Comparison of ENCODE assay signal across 8 cellular contexts in the genomic region with DNA sequence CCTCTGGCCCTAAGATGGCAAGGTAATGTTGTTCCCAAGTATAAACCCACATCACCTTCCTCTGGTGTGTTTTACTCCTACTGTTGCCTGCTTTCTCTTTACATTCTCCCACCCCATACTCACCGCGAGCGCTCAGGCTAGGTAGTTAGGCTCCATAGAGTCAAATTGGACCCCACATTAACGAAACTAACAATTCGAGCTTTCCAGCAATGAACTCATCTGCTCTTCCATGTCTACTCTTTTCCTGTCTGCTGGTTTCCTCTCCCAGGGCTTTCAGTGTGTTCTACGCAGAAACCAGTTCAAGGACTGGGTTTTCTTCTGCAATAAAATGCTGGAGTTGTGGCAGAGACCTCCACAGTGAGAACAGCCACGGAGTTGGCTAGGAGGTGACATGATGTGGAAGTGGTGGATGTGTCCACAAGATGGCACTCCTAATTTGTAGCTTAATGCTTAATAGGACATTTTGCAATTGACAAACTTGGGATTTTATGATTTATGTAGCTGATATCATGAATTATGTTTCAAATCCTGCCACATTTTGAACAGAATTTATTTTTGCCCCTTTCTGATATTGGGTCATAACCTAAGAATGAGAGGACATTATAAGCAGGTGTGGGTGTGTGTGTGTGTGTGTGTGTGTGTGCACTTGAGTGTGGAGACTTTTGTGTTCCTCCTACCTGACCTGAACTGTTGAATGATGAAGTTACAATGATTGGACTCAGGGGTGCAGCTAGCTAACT. TPM values are rescaled to one million over a fixed set of nuclear protein-coding genes. Genes with fewer than 3 reads are reported as not detected.
DNase-seq lines count a peak whose midpoint lies in the region; ATAC-seq and TF ChIP-seq lines count a peak whose summit lies in the region.

No MANE protein-coding gene starts in this region.

- H3K18ac ChIP-seq in mesendoderm (ENCODE audit: low read length) = no peak overlapping the region

- TF ChIP-seq CTCF in DND-41 (IDR thresholded peaks at IDR 0.05; ENCODE audit: borderline replicate concordance, extremely low read depth, low read length, poor library complexity, severe bottlenecking) (peak; percentile 66), brain microvascular endothelial cell (IDR thresholded peaks at IDR 0.05; ENCODE audit: low read depth, low read length, missing control alignments) (peak; percentile 67)

- H2AFZ ChIP-seq in DND-41 (ENCODE audit: low read depth, low read length) = no peak overlapping the region

- peaks cover 18% of the 10 kb centered on the region for H4K20me1 ChIP-seq in DND-41 (ENCODE audit: insufficient read depth, low read length)

- peaks cover 16% of the 10 kb centered on the region for H3K79me1 ChIP-seq in mesendoderm (ENCODE audit: low read length)

- no peak overlapping the region for H2BK120ac ChIP-seq in mesendoderm (ENCODE audit: low read depth, low read length)

- in situ Hi-C loops in brain microvascular endothelial cell (cut with HindIII; ENCODE audit: low pct_ligation_motif_present, low sequenced_read_pairs) = no loop called here

- peaks cover 37% of the 10 kb centered on the region for H3K4me1 ChIP-seq in DND-41 (ENCODE audit: insufficient read depth, low read length)
- H3K4me1 ChIP-seq in mesendoderm (ENCODE audit: control insufficient read depth, low read depth, low read length) = peaks cover 9% of the 10 kb centered on the region

- no peak overlapping the region for H3K56ac ChIP-seq in mesendoderm (ENCODE audit: low read length)

- H3K23ac ChIP-seq in mesendoderm (ENCODE audit: low read length) = no peak overlapping the region

- H4K8ac ChIP-seq in mesendoderm (ENCODE audit: low read depth, low read length) = no peak overlapping the region

- H2AK5ac ChIP-seq in mesendoderm (ENCODE audit: low read length) = no peak overlapping the region

- ATAC-seq in DND-41 (ENCODE audit: insufficient read depth, low read depth) (no peak), HG03520 (IDR thresholded peaks at IDR 0.05; ENCODE audit: unreplicated experiment) (no peak)

- no peak overlapping the region for H3K9ac ChIP-seq in DND-41 (ENCODE audit: low read depth, low read length)
- H3K9ac ChIP-seq in mesendoderm (ENCODE audit: low read length) = no peak overlapping the region

- H3K79me2 ChIP-seq in DND-41 (ENCODE audit: insufficient read depth, low read length) (peaks cover 55% of the 10 kb centered on the region), mesendoderm (ENCODE audit: control insufficient read depth, insufficient read depth, low read length) (peaks cover 20% of the 10 kb centered on the region)

- no peak overlapping the region for H3K27ac ChIP-seq in DND-41 (ENCODE audit: low read length)
- H3K27ac ChIP-seq in brain microvascular endothelial cell = no peak overlapping the region
- no peak overlapping the region for H3K27ac ChIP-seq in mesendoderm (ENCODE audit: low read depth, low read length)

- no peaks in the 10 kb centered on the region for H3K27me3 ChIP-seq in DND-41 (ENCODE audit: insufficient read depth, low read length, poor library complexity)
- H3K27me3 ChIP-seq in brain microvascular endothelial cell (replicated peaks) = no peaks in the 10 kb centered on the region
- H3K27me3 ChIP-seq in mesendoderm (ENCODE audit: insufficient read depth, low read length, poor library complexity) = peaks cover 1% of the 10 kb centered on the region

- DNase-seq in A172 (ENCODE audit: low spot score) (peak; percentile 28), DND-41 (peak; percentile 19), NCI-H748 (lab: John Stamatoyannopoulos, UW; ENCODE audit: unreplicated experiment) (peak; percentile 7), brain microvascular endothelial cell (peak; percentile 18), mesendoderm (peak; percentile 26), T1000 (lab: John Stamatoyannopoulos, UW) (no peak)
- no peak for DNase-seq in activated naive CD4-positive, alpha-beta T cell treated with anti-CD3 and anti-CD28 coated beads, Interleukin-2, amount 50 U/mL, for 16 hours

- H3K4me3 ChIP-seq in DND-41 (ENCODE audit: low read depth in 1 of 2, low read length in 2 of 2) (0 out of 4 replicates have a peak overlapping the region, but pooled peaks of 1 of the 2 experiments have one; percentile 83), brain microvascular endothelial cell (ENCODE audit: low read depth, low read length) (no peak overlapping the region), mesendoderm (ENCODE audit: low read length) (no peak overlapping the region)

- H2BK15ac ChIP-seq in mesendoderm (replicated peaks; ENCODE audit: low read depth) = no peak overlapping the region

- no peak overlapping the region for H2BK5ac ChIP-seq in mesendoderm (ENCODE audit: low read length)

- no peak overlapping the region for H4K5ac ChIP-seq in mesendoderm (ENCODE audit: low read length)

- WGBS in mesendoderm (ENCODE audit: extremely low coverage, insufficient coverage, low lambda C conversion rate) = no CpG with 5 or more reads among the region's 7 CpGs

- H3K36me3 ChIP-seq in DND-41 (ENCODE audit: insufficient read depth, low read length) (peaks cover 12% of the 10 kb centered on the region), brain microvascular endothelial cell (replicated peaks) (no peaks in the 10 kb centered on the region), mesendoderm (ENCODE audit: control insufficient read depth, insufficient read depth, low read length) (no peaks in the 10 kb centered on the region)

- H3K4ac ChIP-seq in mesendoderm (ENCODE audit: low read depth, low read length) = no peak overlapping the region

- H3K4me2 ChIP-seq in DND-41 (ENCODE audit: insufficient read depth, low read length) = peak overlapping the region; percentile 83
- H3K4me2 ChIP-seq in mesendoderm (ENCODE audit: low read length) = no peak overlapping the region

- no peaks in the 10 kb centered on the region for H3K9me3 ChIP-seq in DND-41 (ENCODE audit: insufficient read depth, low read length, severe bottlenecking)

RNA-seq across cellular contexts. Expression of a gene that starts 2.2 kb away (rescaled TPM):
- 79.5 and 109 TPM in 2 replicates for total RNA-seq in A172 (2014; rRNA removed; shearing (Covaris generic))
- 88.1 TPM for polyA plus RNA-seq in mesendoderm (2013, experiment 1 of 2)
- 82.3 TPM for polyA plus RNA-seq in mesendoderm (2013, experiment 2 of 2)

RNA-seq across cellular contexts. Expression of a gene that starts 50.0 kb away (rescaled TPM):
- total RNA-seq in A172 (2014; rRNA removed; shearing (Covaris generic)) = 2.3 and 2.9 TPM in 2 replicates
- not detected for polyA plus RNA-seq in mesendoderm (2013, experiment 1 of 2)
- not detected for polyA plus RNA-seq in mesendoderm (2013, experiment 2 of 2)

RNA-seq across cellular contexts. Expression of a gene that starts 57.0 kb away (rescaled TPM):
- total RNA-seq in A172 (2014; rRNA removed; shearing (Covaris generic)) = 7.6 and 9.7 TPM in 2 replicates
- polyA plus RNA-seq in mesendoderm (2013, experiment 1 of 2) = 8.6 TPM
- polyA plus RNA-seq in mesendoderm (2013, experiment 2 of 2) = 8.2 TPM

Comparison
In these comparisons a context has a peak if more than half of its experiments do, and no peak if none do; other contexts are left out.
1. DNase-seq: peak in A172 (single experiment), DND-41 (single experiment), NCI-H748 (single experiment), brain microvascular endothelial cell (single experiment) and mesendoderm (single experiment); none in T1000 (single experiment) and activated naive CD4-positive, alpha-beta T cell treated with anti-CD3 and anti-CD28 coated beads, Interleukin-2, amount 50 U/mL, for 16 hours (single experiment).